In genomic region chr22:24975125-24975640, GRCh38 we compare ENCODE assay signal across 2 cellular contexts.
TF ChIP-seq lines count a peak whose summit lies in the region.

No MANE protein-coding gene starts in this region.

TF ChIP-seq in HEK293, 187 proteins besides CTCF, POLR2A, EP300 and RAD21:
- TF ChIP-seq, protein P1, sequence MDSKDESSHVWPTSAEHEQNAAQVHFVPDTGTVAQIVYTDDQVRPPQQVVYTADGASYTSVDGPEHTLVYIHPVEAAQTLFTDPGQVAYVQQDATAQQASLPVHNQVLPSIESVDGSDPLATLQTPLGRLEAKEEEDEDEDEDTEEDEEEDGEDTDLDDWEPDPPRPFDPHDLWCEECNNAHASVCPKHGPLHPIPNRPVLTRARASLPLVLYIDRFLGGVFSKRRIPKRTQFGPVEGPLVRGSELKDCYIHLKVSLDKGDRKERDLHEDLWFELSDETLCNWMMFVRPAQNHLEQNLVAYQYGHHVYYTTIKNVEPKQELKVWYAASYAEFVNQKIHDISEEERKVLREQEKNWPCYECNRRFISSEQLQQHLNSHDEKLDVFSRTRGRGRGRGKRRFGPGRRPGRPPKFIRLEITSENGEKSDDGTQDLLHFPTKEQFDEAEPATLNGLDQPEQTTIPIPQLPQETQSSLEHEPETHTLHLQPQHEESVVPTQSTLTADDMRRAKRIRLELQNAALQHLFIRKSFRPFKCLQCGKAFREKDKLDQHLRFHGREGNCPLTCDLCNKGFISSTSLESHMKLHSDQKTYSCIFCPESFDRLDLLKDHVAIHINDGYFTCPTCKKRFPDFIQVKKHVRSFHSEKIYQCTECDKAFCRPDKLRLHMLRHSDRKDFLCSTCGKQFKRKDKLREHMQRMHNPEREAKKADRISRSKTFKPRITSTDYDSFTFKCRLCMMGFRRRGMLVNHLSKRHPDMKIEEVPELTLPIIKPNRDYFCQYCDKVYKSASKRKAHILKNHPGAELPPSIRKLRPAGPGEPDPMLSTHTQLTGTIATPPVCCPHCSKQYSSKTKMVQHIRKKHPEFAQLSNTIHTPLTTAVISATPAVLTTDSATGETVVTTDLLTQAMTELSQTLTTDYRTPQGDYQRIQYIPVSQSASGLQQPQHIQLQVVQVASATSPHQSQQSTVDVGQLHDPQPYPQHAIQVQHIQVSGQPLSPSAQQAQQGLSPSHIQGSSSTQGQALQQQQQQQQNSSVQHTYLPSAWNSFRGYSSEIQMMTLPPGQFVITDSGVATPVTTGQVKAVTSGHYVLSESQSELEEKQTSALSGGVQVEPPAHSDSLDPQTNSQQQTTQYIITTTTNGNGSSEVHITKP (tag by site-specific recombination; IDR thresholded peaks at IDR 0.05): 0 out of 2 replicates have a peak, but pooled peaks have one; percentile 34
- TF ChIP-seq, protein P2, sequence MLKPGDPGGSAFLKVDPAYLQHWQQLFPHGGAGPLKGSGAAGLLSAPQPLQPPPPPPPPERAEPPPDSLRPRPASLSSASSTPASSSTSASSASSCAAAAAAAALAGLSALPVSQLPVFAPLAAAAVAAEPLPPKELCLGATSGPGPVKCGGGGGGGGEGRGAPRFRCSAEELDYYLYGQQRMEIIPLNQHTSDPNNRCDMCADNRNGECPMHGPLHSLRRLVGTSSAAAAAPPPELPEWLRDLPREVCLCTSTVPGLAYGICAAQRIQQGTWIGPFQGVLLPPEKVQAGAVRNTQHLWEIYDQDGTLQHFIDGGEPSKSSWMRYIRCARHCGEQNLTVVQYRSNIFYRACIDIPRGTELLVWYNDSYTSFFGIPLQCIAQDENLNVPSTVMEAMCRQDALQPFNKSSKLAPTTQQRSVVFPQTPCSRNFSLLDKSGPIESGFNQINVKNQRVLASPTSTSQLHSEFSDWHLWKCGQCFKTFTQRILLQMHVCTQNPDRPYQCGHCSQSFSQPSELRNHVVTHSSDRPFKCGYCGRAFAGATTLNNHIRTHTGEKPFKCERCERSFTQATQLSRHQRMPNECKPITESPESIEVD (tag by site-specific recombination; IDR thresholded peaks at IDR 0.05): no peak
- TF ChIP-seq ZNF473 (tag by site-specific recombination; IDR thresholded peaks at IDR 0.05) (no peak), ZNF140 (tag by site-specific recombination; IDR thresholded peaks at IDR 0.05) (no peak), ZNF416 (tag by site-specific recombination; IDR thresholded peaks at IDR 0.05) (no peak)
- TF ChIP-seq, protein P3, sequence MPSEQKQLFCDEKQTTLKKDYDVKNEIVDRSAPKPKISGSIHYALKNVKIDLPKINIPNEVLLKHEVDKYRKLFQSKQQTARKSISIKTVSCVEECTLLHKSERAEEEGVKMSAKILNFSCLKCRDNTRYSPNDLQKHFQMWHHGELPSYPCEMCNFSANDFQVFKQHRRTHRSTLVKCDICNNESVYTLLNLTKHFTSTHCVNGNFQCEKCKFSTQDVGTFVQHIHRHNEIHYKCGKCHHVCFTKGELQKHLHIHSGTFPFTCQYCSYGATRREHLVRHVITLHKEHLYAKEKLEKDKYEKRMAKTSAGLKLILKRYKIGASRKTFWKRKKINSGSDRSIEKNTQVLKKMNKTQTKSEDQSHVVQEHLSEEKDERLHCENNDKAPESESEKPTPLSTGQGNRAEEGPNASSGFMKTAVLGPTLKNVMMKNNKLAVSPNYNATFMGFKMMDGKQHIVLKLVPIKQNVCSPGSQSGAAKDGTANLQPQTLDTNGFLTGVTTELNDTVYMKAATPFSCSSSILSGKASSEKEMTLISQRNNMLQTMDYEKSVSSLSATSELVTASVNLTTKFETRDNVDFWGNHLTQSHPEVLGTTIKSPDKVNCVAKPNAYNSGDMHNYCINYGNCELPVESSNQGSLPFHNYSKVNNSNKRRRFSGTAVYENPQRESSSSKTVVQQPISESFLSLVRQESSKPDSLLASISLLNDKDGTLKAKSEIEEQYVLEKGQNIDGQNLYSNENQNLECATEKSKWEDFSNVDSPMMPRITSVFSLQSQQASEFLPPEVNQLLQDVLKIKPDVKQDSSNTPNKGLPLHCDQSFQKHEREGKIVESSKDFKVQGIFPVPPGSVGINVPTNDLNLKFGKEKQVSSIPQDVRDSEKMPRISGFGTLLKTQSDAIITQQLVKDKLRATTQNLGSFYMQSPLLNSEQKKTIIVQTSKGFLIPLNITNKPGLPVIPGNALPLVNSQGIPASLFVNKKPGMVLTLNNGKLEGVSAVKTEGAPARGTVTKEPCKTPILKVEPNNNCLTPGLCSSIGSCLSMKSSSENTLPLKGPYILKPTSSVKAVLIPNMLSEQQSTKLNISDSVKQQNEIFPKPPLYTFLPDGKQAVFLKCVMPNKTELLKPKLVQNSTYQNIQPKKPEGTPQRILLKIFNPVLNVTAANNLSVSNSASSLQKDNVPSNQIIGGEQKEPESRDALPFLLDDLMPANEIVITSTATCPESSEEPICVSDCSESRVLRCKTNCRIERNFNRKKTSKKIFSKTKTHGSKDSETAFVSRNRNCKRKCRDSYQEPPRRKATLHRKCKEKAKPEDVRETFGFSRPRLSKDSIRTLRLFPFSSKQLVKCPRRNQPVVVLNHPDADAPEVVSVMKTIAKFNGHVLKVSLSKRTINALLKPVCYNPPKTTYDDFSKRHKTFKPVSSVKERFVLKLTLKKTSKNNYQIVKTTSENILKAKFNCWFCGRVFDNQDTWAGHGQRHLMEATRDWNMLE (tag by site-specific recombination; conservative IDR thresholded peaks at IDR 0.05; ENCODE audit: low read depth): no peak

TF ChIP-seq in endothelial cell of umbilical vein, 7 proteins besides CTCF, POLR2A, EP300 and RAD21:
- no peak for TF ChIP-seq EZH2 (IDR thresholded peaks at IDR 0.05; ENCODE audit: borderline replicate concordance, low read depth, low read length, severe bottlenecking)
